Comparison of ENCODE assay signal across 13 cellular contexts in genomic region chr5:131324311-131324710, GRCh38.
DNase-seq lines count a peak whose midpoint lies in the region; ATAC-seq, FAIRE-seq and TF ChIP-seq lines count a peak whose summit lies in the region.
"Had no signal": no experiment of that assay in that cellular context is flagged by ENCODE, and none has a peak within 500 bp of the region (broad histone marks: within the 10 kb centered on the region; RNA-seq: fewer than 3 reads in every experiment).

No MANE protein-coding gene starts in this region.

- no peak overlapping the region for H3K4me3 ChIP-seq in CD4-positive, alpha-beta memory T cell (ENCODE audit: low read length in 2 of 2)
- no peak overlapping the region for H3K4me3 ChIP-seq in endodermal cell (ENCODE audit: low read length)
- H3K4me3 ChIP-seq: MG63, skin epidermis had no signal

- H3K27ac ChIP-seq in CD4-positive, alpha-beta memory T cell (ENCODE audit: low read depth, low read length): peak overlapping the region; percentile 2
- peak overlapping the region; percentile 86 for H3K27ac ChIP-seq in endodermal cell (ENCODE audit: low read depth, low read length)
- H3K27ac ChIP-seq: RWPE1, skin epidermis had no signal

- DNase-seq in CD4-positive, alpha-beta memory T cell: no peak
- DNase-seq in T-cell: no peak
- no peak for DNase-seq in endodermal cell
- DNase-seq in neural crest cell (ENCODE audit: low read depth, low spot score): no peak
- no peak for DNase-seq in HTR-8/SVneo (ENCODE audit: insufficient read length, low spot score)
- DNase-seq in DMS79 (lab: John Stamatoyannopoulos, UW): no peak
- DNase-seq in activated CD8-positive, alpha-beta memory T cell treated with anti-CD3 and anti-CD28 coated beads, Interleukin-2, amount 50 U/mL, for 48 hours: no peak
- DNase-seq: activated gamma-delta T cell treated with Interleukin-2 at 50 U/mL for 16 hours, MG63, NCI-H510A had no signal

- H3K27ac Mint-ChIP-seq in CD4-positive, alpha-beta memory T cell: peak overlapping the region; percentile 9 to 83 (median 43)
- H3K27ac Mint-ChIP-seq in T-cell: peak overlapping the region; percentile 30 to 69
- peak overlapping the region; percentile 45 for H3K27ac Mint-ChIP-seq in endodermal cell
- H3K27ac Mint-ChIP-seq in neural crest cell (ENCODE audit: unreplicated experiment): peak overlapping the region; percentile 97

- H3K4me3 Mint-ChIP-seq in CD4-positive, alpha-beta memory T cell: peak overlapping the region; percentile 2 to 72 (median 45)
- H3K4me3 Mint-ChIP-seq in T-cell (peak overlapping the region in 1 of 3 donors; percentile 55), endodermal cell (no peak overlapping the region), neural crest cell (peak overlapping the region; percentile 67)

- CTCF ChIA-PET in CD4-positive, alpha-beta memory T cell (lab: Charles Lee; ENCODE audit: partially characterized antibody): interaction anchor here (0.6 to 2.1 kb wide), 4 partner anchors 13 to 59 kb away, joined by 3 to 8 read pairs (median 4); partner anchors contain the start of gene CDC42SE2
- CTCF ChIA-PET in T-cell (lab: Charles Lee): interaction anchor here (0.6 to 2.5 kb wide), 4 partner anchors 58 to 664 kb away, joined by 4 to 10 read pairs (median 6); no protein-coding TSS in a partner anchor

- peaks cover 89% of the 10 kb centered on the region for H3K4me1 ChIP-seq in CD4-positive, alpha-beta memory T cell (ENCODE audit: insufficient read depth, low read length)
- H3K4me1 ChIP-seq in endodermal cell (ENCODE audit: control insufficient read depth, insufficient read depth, low read length): peaks cover 7% of the 10 kb centered on the region

- no peak overlapping the region for H3K9ac ChIP-seq in endodermal cell (ENCODE audit: extremely low read depth, low read length, poor library complexity, severe bottlenecking)

- no peaks in the 10 kb centered on the region for H3K36me3 ChIP-seq in CD4-positive, alpha-beta memory T cell (ENCODE audit: insufficient read depth, low read length)
- peaks cover 4% of the 10 kb centered on the region for H3K36me3 ChIP-seq in endodermal cell (ENCODE audit: control insufficient read depth, insufficient read depth, low read length)
- H3K36me3 ChIP-seq: MG63 had no signal

- POLR2A ChIA-PET in CD4-positive, alpha-beta memory T cell (lab: Charles Lee; ENCODE audit: partially characterized antibody): interaction anchor here (0.6 to 3.0 kb wide), 8 partner anchors 9 to 78 kb away, joined by 3 to 22 read pairs (median 4); partner anchors contain the start of gene CDC42SE2
- POLR2A ChIA-PET in T-cell (lab: Charles Lee): no interaction called here

- peaks cover 42 to 54% of the 10 kb centered on the region in 2 donors for H3K36me3 Mint-ChIP-seq in CD4-positive, alpha-beta memory T cell
- peaks cover 49% of the 10 kb centered on the region for H3K36me3 Mint-ChIP-seq in T-cell
- peaks cover 19% of the 10 kb centered on the region for H3K36me3 Mint-ChIP-seq in endodermal cell (ENCODE audit: low read depth)
- H3K36me3 Mint-ChIP-seq in neural crest cell (ENCODE audit: low read depth): peaks cover 15% of the 10 kb centered on the region

- 100% methylated on average over 1 of the region's 1 CpG; no CpG with 5 or more reads in 1 of the 2 experiments for WGBS in endodermal cell (ENCODE audit: insufficient coverage in 1 of 2, insufficient read length in 1 of 2), 2 experiments

- no peaks in the 10 kb centered on the region for H3K27me3 ChIP-seq in CD4-positive, alpha-beta memory T cell (ENCODE audit: insufficient read depth, low read length)
- no peaks in the 10 kb centered on the region for H3K27me3 ChIP-seq in endodermal cell (ENCODE audit: control insufficient read depth, insufficient read depth, low read length, poor library complexity, severe bottlenecking)
- H3K27me3 ChIP-seq: MG63 had no signal

- ATAC-seq in T-cell (replicated peaks in 1 of 4) (no peak), HG03039 (IDR thresholded peaks at IDR 0.05; ENCODE audit: unreplicated experiment) (no peak)

- TF ChIP-seq CTCF in endodermal cell (conservative IDR thresholded peaks at IDR 0.05) (no peak), neural crest cell (conservative IDR thresholded peaks at IDR 0.05) (no peak)

- intact Hi-C loops in CD4-positive, alpha-beta memory T cell (cut with micrococcal nuclease): loop anchor here (5.0 kb wide), 1 partner anchor 37 kb away; no protein-coding TSS in a partner anchor

- H3K27me3 Mint-ChIP-seq in CD4-positive, alpha-beta memory T cell: no peaks in the 10 kb centered on the region
- H3K27me3 Mint-ChIP-seq in T-cell (no peaks in the 10 kb centered on the region), endodermal cell (ENCODE audit: insufficient read depth) (no peaks in the 10 kb centered on the region), neural crest cell (ENCODE audit: low read depth) (no peaks in the 10 kb centered on the region)

- H3K9me3 ChIP-seq in CD4-positive, alpha-beta memory T cell (ENCODE audit: control insufficient read depth in 1 of 2, low read length in 2 of 2): no peaks in the 10 kb centered on the region
- H3K9me3 ChIP-seq in endodermal cell (ENCODE audit: control insufficient read depth, low read length): peaks cover 8% of the 10 kb centered on the region

- peaks cover 59 to 87% (median 74%) of the 10 kb centered on the region in 4 donors for H3K4me1 Mint-ChIP-seq in CD4-positive, alpha-beta memory T cell
- H3K4me1 Mint-ChIP-seq in T-cell (peaks cover 82 to 85% (median 85%) of the 10 kb centered on the region in 3 donors), endodermal cell (peaks cover 10% of the 10 kb centered on the region), neural crest cell (peaks cover 42% of the 10 kb centered on the region)

- H3K9me3 Mint-ChIP-seq in CD4-positive, alpha-beta memory T cell: peaks cover 0 to 1% (median 0%) of the 10 kb centered on the region in 8 donors
- peaks cover 0 to 5% (median 0%) of the 10 kb centered on the region in 3 donors for H3K9me3 Mint-ChIP-seq in T-cell
- peaks cover 2% of the 10 kb centered on the region for H3K9me3 Mint-ChIP-seq in endodermal cell
- peaks cover 4% of the 10 kb centered on the region for H3K9me3 Mint-ChIP-seq in neural crest cell

- FAIRE-seq in HTR-8/SVneo (lab: Jason Lieb, UNC): no peak

Comparison
In these comparisons a context has a peak if more than half of its experiments do, and no peak if none do; other contexts are left out.
1. H3K27ac Mint-ChIP-seq: peak in every context shown above with its lines; median percentile 97 in neural crest cell; 50 in T-cell; 45 in endodermal cell; 43 in CD4-positive, alpha-beta memory T cell.